ENCODE assay signal across 25 cellular contexts in genomic region chr3:159948423-159949140, GRCh38. TPM values are rescaled to one million over a fixed set of nuclear protein-coding genes. Genes with fewer than 3 reads are reported as not detected.
DNase-seq lines count a peak whose midpoint lies in the region; ATAC-seq and TF ChIP-seq lines count a peak whose summit lies in the region.
"Had no signal": no experiment of that assay in that cellular context is flagged by ENCODE, and none has a peak within 500 bp of the region (broad histone marks: within the 10 kb centered on the region; RNA-seq: fewer than 3 reads in every experiment).

No MANE protein-coding gene starts in this region.

- H3K4me3 ChIP-seq in AG04449 (ENCODE audit: low read depth, low read length) (no peak overlapping the region), esophagus muscularis mucosa (no peak overlapping the region)
- H3K4me3 ChIP-seq: left ventricle myocardium inferior, vagina had no signal

- peak; percentile 63 for ATAC-seq in GM19324 (IDR thresholded peaks at IDR 0.05; ENCODE audit: low FRiP score, unreplicated experiment)
- ATAC-seq: activated CD8-positive, alpha-beta memory T cell treated with anti-CD3 and anti-CD28 coated beads, Interleukin-2, amount 10 ng/mL, durations not matched to agents 7 days and 5 days; foreskin keratinocyte; T-helper 17 cell had no signal

- CTCF ChIA-PET in AG04449 (lab: Yijun Ruan, JAX), result interaction anchor here (1.9 to 6.8 kb wide), 5 partner anchors 17 to 58 kb away, joined by 7 to 42 read pairs (median 8); partner anchors contain the start of gene IL12A

- POLR2A ChIA-PET in AG04449 (lab: Yijun Ruan, JAX), result no interaction called here

- no peak for TF ChIP-seq CTCF in AG04449 (IDR thresholded peaks at IDR 0.05; ENCODE audit: insufficient read depth, low read length, missing control alignments)
- no peak for TF ChIP-seq CTCF in esophagus muscularis mucosa (IDR thresholded peaks at IDR 0.05)

- TF ChIP-seq POLR2A in esophagus muscularis mucosa (IDR thresholded peaks at IDR 0.05; ENCODE audit: low read depth), result no peak

- no peaks in the 10 kb centered on the region for H3K36me3 ChIP-seq in esophagus muscularis mucosa
- H3K36me3 ChIP-seq: left ventricle myocardium inferior, vagina had no signal

- intact Hi-C loops in esophagus muscularis mucosa (cut with DNase I), result no loop called here

- DNase-seq in AG04449 (ENCODE audit: low read depth, low spot score) (peak; percentile 45), MV-4-11 (lab: John Stamatoyannopoulos, UW) (peak; percentile 36), esophagus muscularis mucosa (ENCODE audit: extremely low spot score) (peak; percentile 26), DMS153 (lab: John Stamatoyannopoulos, UW) (no peak), NCI-H1048 (lab: John Stamatoyannopoulos, UW) (no peak), NCI-H2107 (lab: John Stamatoyannopoulos, UW) (no peak), substantia nigra (lab: John Stamatoyannopoulos, UW) (no peak)
- DNase-seq: activated CD4-positive, alpha-beta T cell treated with anti-CD3 and anti-CD28 coated beads for 1 hour; activated CD8-positive, alpha-beta memory T cell treated with anti-CD3 and anti-CD28 coated beads, Interleukin-2, amount 10 ng/mL, durations not matched to agents 7 days and 5 days; activated effector memory CD4-positive, alpha-beta T cell treated with anti-CD3 and anti-CD28 coated beads, Interleukin-2, amount 50 U/mL, for 16 hours; amygdala; CD8-positive, alpha-beta memory T cell; foreskin keratinocyte; H7; left ventricle myocardium inferior; NCI-H1694 treated with DMSO at 0.1 percent for 48 hours; NCI-H226; NK-92 treated with Interleukin-12 subunit alpha and Interleukin-12 subunit beta, amount 100 ng/mL, for 24 hours; SHP77 treated with DMSO at 0.1 percent for 48 hours; stimulated activated CD4-positive, alpha-beta T cell treated with anti-CD3 and anti-CD28 coated beads, Interleukin-2, amount 100 ng/mL, for 24 hours; T-helper 17 cell had no signal

- no peaks in the 10 kb centered on the region for H3K27me3 ChIP-seq in esophagus muscularis mucosa
- H3K27me3 ChIP-seq: vagina had no signal

- WGBS in esophagus muscularis mucosa, result 62% methylated on average over 5 of the region's 5 CpGs

- TF ChIP-seq EP300 in esophagus muscularis mucosa (IDR thresholded peaks at IDR 0.05), result no peak

- H3K27ac ChIP-seq in esophagus muscularis mucosa (replicated peaks in 1 of 4) (no peak overlapping the region), substantia nigra (ENCODE audit: low read depth, low read length, poor library complexity, severe bottlenecking) (no peak overlapping the region)
- H3K27ac ChIP-seq: foreskin keratinocyte, left ventricle myocardium inferior, parathyroid adenoma, vagina had no signal

- H3K9me3 ChIP-seq in esophagus muscularis mucosa, result no peaks in the 10 kb centered on the region
- H3K9me3 ChIP-seq: left ventricle myocardium inferior, vagina had no signal

- H3K4me1 ChIP-seq in esophagus muscularis mucosa, result no peaks in the 10 kb centered on the region
- H3K4me1 ChIP-seq: foreskin keratinocyte, left ventricle myocardium inferior, parathyroid adenoma, vagina had no signal

RNA-seq across cellular contexts. Expression of gene IL12A, which starts 40.1 kb away (rescaled TPM):
- total RNA-seq in esophagus muscularis mucosa, result 1 to 10 TPM in 2 of 4 donors, under 1 TPM in 2; 0.42 to 2.4 (median 0.99) TPM
- total RNA-seq: A673; CD8-positive, alpha-beta memory T cell had no signal

Comparison
In these comparisons a context has a peak if more than half of its experiments do, and no peak if none do; other contexts are left out.
1. DNase-seq: peak in AG04449 (single experiment), MV-4-11 (single experiment) and esophagus muscularis mucosa (single experiment); none in DMS153 (single experiment), NCI-H1048 (single experiment), NCI-H2107 (single experiment) and substantia nigra (0 of 49).